ENCODE assay signal across 1 cellular context in the genomic region with DNA sequence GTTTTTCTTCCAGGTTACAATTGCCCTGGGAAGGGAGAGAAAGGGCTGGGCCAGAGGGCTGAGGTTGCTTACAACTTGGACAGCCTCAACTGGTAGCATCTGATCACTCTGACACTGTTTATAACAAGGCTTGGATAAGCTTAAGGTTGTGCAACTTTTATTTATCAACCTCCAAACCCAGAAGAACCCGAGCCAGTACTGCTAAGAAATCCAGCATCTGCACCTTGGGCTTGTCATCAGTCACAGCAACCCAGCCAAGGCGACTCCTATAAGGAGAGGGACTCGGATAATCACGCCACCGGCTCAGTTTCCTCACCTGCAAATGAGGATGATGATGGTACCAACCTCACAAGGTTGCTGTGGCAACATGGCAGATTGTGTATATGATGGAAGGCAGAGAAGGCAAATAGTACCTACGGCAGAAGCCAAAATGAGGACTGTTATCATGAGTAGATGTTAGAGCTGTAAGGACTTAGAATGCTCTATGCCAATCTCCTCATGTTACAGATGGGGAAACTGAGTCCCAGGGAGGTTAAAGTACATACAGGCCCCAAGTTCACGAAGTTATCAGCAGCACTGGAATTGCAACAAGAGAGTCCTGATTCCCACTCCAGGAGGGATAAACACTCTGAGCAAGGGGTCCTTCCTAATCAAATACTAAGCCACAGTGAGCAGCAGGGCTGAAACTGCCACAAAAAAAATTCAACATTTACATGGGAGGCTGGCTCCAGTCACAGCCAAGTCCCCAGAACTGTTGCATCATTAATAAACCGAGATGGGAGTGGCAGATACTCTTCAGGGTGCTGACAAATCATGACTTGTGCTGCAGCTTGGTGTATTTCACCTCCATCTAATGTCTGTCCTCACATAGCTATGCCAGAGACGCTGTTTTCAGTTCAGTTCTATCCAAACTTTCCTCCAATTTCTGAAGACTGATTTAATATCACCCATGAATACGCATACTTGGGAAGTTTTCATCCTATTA.
A peak's percentile ranks its signal among the peaks of the same experiment; 100 is the strongest.
TF ChIP-seq lines count a peak whose summit lies in the region.

No MANE protein-coding gene starts in this region.

TF ChIP-seq in IMR-90, 13 proteins besides CTCF, POLR2A, EP300 and RAD21:
- TF ChIP-seq RFX5 (IDR thresholded peaks at IDR 0.05; ENCODE audit: low read depth, low read length) (no peak), CEBPB (IDR thresholded peaks at IDR 0.05; ENCODE audit: low read depth, low read length) (peak; percentile 76)
